8 cellular contexts compared by ENCODE assay signal in the genomic region with DNA sequence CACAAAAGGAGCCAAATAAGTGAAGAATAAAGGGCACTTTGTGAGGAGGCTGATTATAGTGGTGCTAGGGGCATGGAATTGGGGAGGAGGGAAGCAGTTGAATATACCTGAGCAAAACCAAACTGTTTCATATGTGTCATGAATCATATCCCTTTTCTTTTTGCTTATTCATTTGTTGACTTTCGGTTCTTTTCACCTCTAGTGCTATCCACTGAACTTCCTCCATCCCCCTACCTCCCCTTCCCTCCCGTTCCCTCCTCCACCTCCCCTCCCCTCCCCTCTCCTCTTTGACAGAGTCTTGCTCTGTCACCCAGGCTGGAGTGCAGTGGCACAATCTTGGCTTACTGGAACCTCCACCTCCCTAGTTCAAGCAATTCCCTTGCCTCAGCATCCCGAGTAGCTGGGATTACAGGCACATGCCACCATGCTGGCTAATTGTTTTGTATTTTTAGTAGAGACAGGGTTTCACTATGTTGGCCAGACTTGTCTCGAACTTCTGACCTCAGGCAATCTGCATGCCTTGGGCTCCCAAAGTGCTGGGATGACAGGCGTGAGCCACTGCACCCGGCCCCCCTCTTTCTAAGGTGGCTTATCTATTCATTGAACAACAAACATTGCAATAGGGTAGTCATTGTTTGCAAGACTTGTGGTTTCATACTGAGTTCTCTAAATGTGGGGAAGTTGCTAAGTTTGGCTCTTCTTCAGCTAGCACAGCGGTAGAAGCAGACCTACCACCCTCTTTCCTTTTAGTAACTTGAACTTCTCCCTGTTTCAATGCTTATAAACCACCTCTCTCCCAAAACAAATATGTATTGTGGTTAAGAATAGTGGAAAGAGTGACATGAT.
DNase-seq lines count a peak whose midpoint lies in the region; ATAC-seq and TF ChIP-seq lines count a peak whose summit lies in the region.

No MANE protein-coding gene starts in this region.

- DNase-seq in stimulated activated CD4-positive, alpha-beta T cell treated with anti-CD3 and anti-CD28 coated beads, Interleukin-15, amount 100 ng/mL, for 24 hours: peak; percentile 13
- DNase-seq in stimulated activated CD4-positive, alpha-beta T cell treated with anti-CD3 and anti-CD28 coated beads, Interleukin-4, amount 100 ng/mL, for 24 hours: no peak
- DNase-seq in PC-3 (peak; percentile 95), inferior parietal cortex (ENCODE audit: extremely low spot score) (peak; percentile 24), WERI-Rb-1 (no peak), NCI-H1417 (lab: John Stamatoyannopoulos, UW) (no peak), NCI-H128 (lab: John Stamatoyannopoulos, UW; ENCODE audit: unreplicated experiment) (no peak)

- H3K9me3 ChIP-seq in PC-3 (ENCODE audit: low read length): no peaks in the 10 kb centered on the region
- no peaks in the 10 kb centered on the region for H3K9me3 ChIP-seq in WERI-Rb-1 (ENCODE audit: severe bottlenecking)

- H3K4me1 ChIP-seq in PC-3 (ENCODE audit: insufficient read depth, low read length): peaks cover 54% of the 10 kb centered on the region

- H3K4me3 ChIP-seq in PC-3 (ENCODE audit: low read length) (peak overlapping the region; percentile 56), WERI-Rb-1 (ENCODE audit: low read depth, low read length) (no peak overlapping the region)

- POLR2A ChIA-PET in PC-3 (lab: Charles Lee; ENCODE audit: unreplicated experiment): interaction anchor here (0.7 kb wide), 1 partner anchor 16 kb away, joined by 3 read pairs; no protein-coding TSS in a partner anchor

- no peaks in the 10 kb centered on the region for H3K79me2 ChIP-seq in PC-3 (ENCODE audit: low read length)

- H3K9ac ChIP-seq in PC-3 (ENCODE audit: low read length): peak overlapping the region; percentile 85

- CTCF ChIA-PET in PC-3 (lab: Charles Lee): no interaction called here

- intact Hi-C loops in PC-3 (cut with micrococcal nuclease): loop anchor here (1.0 to 5.0 kb wide), 9 partner anchors 91 to 497 kb away; no protein-coding TSS in a partner anchor

- H3K36me3 ChIP-seq in PC-3 (ENCODE audit: low read depth, low read length): no peaks in the 10 kb centered on the region
- no peaks in the 10 kb centered on the region for H3K36me3 ChIP-seq in WERI-Rb-1

- BruUV-seq in PC-3 (replicated peaks; lab: Mats Ljungman, UMichigan): TSS peak; percentile 29

- ATAC-seq in HG03039 (IDR thresholded peaks at IDR 0.05; ENCODE audit: unreplicated experiment): peak; percentile 87
- ATAC-seq in PC-3: peak; percentile 82

- peak overlapping the region; percentile 99 for H3K27ac ChIP-seq in PC-3 (ENCODE audit: low read length)
- no peak overlapping the region for H3K27ac ChIP-seq in WERI-Rb-1

- TF ChIP-seq CTCF in PC-3 (conservative IDR thresholded peaks at IDR 0.05; ENCODE audit: low read depth, low read length) (no peak), WERI-Rb-1 (IDR thresholded peaks at IDR 0.05; ENCODE audit: low read depth, low read length) (no peak)

- no peaks in the 10 kb centered on the region for H4K20me1 ChIP-seq in PC-3 (ENCODE audit: low read length)

- no peak overlapping the region for H2AFZ ChIP-seq in PC-3 (ENCODE audit: low read length)

- H3K9me2 ChIP-seq in PC-3 (replicated peaks; ENCODE audit: low read length): no peaks in the 10 kb centered on the region

- H3K27me3 ChIP-seq in PC-3 (ENCODE audit: low read length) (no peaks in the 10 kb centered on the region), WERI-Rb-1 (ENCODE audit: insufficient read depth, low read depth, severe bottlenecking) (no peaks in the 10 kb centered on the region)

- H3K4me2 ChIP-seq in PC-3 (ENCODE audit: low read length): peak overlapping the region; percentile 86

- no peaks in the 10 kb centered on the region for H3F3A ChIP-seq in PC-3 (ENCODE audit: low read length, unreplicated experiment)

Comparison
In these comparisons a context has a peak if more than half of its experiments do, and no peak if none do; other contexts are left out.
1. DNase-seq: peak in stimulated activated CD4-positive, alpha-beta T cell treated with anti-CD3 and anti-CD28 coated beads, Interleukin-15, amount 100 ng/mL, for 24 hours (single experiment), PC-3 (single experiment) and inferior parietal cortex (single experiment); none in stimulated activated CD4-positive, alpha-beta T cell treated with anti-CD3 and anti-CD28 coated beads, Interleukin-4, amount 100 ng/mL, for 24 hours (single experiment), WERI-Rb-1 (single experiment), NCI-H1417 (0 of 3) and NCI-H128 (single experiment).